In the genomic region with DNA sequence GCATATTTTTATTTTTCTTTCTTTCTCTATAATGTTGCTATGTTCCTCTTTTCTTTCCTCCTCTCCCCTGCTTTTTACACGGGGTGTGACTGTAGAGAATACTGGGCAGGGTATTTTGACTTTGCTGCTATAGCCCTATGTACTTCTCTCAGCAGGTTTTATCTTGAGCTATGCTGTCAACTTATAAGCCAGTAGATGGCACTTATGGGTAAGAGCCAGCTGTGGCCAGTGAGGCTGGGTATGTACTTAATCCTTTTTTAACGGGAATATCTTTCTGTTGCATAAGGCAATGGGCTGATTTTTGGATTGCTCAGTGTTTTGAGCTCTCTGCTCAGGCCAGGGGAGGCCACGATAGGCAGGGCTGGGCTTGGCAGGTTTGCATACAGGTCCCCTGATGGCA, we compare ENCODE assay signal across 2 cellular contexts.
TF ChIP-seq lines count a peak whose summit lies in the region.

No MANE protein-coding gene starts in this region.

TF ChIP-seq in HCT116, 20 proteins besides CTCF, POLR2A, EP300 and RAD21:
- TF ChIP-seq, protein P1, sequence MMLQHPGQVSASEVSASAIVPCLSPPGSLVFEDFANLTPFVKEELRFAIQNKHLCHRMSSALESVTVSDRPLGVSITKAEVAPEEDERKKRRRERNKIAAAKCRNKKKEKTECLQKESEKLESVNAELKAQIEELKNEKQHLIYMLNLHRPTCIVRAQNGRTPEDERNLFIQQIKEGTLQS (IDR thresholded peaks at IDR 0.05), result no peak
- TF ChIP-seq CEBPB (IDR thresholded peaks at IDR 0.05; ENCODE audit: low read depth), result no peak
- TF ChIP-seq, protein P2, sequence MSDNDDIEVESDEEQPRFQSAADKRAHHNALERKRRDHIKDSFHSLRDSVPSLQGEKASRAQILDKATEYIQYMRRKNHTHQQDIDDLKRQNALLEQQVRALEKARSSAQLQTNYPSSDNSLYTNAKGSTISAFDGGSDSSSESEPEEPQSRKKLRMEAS (IDR thresholded peaks at IDR 0.05), result no peak
- TF ChIP-seq EZH2 (IDR thresholded peaks at IDR 0.05), result no peak
- TF ChIP-seq EGR1 (IDR thresholded peaks at IDR 0.05; ENCODE audit: low read depth), result no peak
- TF ChIP-seq, protein P3, sequence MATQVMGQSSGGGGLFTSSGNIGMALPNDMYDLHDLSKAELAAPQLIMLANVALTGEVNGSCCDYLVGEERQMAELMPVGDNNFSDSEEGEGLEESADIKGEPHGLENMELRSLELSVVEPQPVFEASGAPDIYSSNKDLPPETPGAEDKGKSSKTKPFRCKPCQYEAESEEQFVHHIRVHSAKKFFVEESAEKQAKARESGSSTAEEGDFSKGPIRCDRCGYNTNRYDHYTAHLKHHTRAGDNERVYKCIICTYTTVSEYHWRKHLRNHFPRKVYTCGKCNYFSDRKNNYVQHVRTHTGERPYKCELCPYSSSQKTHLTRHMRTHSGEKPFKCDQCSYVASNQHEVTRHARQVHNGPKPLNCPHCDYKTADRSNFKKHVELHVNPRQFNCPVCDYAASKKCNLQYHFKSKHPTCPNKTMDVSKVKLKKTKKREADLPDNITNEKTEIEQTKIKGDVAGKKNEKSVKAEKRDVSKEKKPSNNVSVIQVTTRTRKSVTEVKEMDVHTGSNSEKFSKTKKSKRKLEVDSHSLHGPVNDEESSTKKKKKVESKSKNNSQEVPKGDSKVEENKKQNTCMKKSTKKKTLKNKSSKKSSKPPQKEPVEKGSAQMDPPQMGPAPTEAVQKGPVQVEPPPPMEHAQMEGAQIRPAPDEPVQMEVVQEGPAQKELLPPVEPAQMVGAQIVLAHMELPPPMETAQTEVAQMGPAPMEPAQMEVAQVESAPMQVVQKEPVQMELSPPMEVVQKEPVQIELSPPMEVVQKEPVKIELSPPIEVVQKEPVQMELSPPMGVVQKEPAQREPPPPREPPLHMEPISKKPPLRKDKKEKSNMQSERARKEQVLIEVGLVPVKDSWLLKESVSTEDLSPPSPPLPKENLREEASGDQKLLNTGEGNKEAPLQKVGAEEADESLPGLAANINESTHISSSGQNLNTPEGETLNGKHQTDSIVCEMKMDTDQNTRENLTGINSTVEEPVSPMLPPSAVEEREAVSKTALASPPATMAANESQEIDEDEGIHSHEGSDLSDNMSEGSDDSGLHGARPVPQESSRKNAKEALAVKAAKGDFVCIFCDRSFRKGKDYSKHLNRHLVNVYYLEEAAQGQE (IDR thresholded peaks at IDR 0.05; ENCODE audit: low read depth), result no peak
- no peak for TF ChIP-seq SIN3A (IDR thresholded peaks at IDR 0.05; ENCODE audit: low read depth)
- no peak for TF ChIP-seq ZNF274 (IDR thresholded peaks at IDR 0.05; ENCODE audit: low read depth, low read length)
- TF ChIP-seq FOSL1 (IDR thresholded peaks at IDR 0.05; ENCODE audit: low read depth), result no peak
- TF ChIP-seq TCF7L2 (IDR thresholded peaks at IDR 0.05; ENCODE audit: borderline replicate concordance, extremely low read depth, insufficient read depth, insufficient read length), result no peak
- no peak for TF ChIP-seq YY1 (IDR thresholded peaks at IDR 0.05; ENCODE audit: extremely low read depth, insufficient replicate concordance, low read depth, low read length)
- TF ChIP-seq ELF1 (IDR thresholded peaks at IDR 0.05; ENCODE audit: borderline replicate concordance, low read depth), result no peak
- no peak for TF ChIP-seq ZFX (IDR thresholded peaks at IDR 0.05)
- TF ChIP-seq SP1 (IDR thresholded peaks at IDR 0.05; ENCODE audit: low read depth), result no peak
- TF ChIP-seq, protein P4, sequence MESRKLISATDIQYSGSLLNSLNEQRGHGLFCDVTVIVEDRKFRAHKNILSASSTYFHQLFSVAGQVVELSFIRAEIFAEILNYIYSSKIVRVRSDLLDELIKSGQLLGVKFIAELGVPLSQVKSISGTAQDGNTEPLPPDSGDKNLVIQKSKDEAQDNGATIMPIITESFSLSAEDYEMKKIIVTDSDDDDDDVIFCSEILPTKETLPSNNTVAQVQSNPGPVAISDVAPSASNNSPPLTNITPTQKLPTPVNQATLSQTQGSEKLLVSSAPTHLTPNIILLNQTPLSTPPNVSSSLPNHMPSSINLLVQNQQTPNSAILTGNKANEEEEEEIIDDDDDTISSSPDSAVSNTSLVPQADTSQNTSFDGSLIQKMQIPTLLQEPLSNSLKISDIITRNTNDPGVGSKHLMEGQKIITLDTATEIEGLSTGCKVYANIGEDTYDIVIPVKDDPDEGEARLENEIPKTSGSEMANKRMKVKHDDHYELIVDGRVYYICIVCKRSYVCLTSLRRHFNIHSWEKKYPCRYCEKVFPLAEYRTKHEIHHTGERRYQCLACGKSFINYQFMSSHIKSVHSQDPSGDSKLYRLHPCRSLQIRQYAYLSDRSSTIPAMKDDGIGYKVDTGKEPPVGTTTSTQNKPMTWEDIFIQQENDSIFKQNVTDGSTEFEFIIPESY (IDR thresholded peaks at IDR 0.05; ENCODE audit: extremely low read depth, insufficient replicate concordance, low read length), result no peak
- TF ChIP-seq POLR2AphosphoS5 (IDR thresholded peaks at IDR 0.05; ENCODE audit: low read depth, low read length), result no peak
- no peak for TF ChIP-seq JUND (IDR thresholded peaks at IDR 0.05)
- TF ChIP-seq CBX3 (IDR thresholded peaks at IDR 0.05; ENCODE audit: low read depth), result no peak
- TF ChIP-seq SRF (IDR thresholded peaks at IDR 0.05; ENCODE audit: low read depth), result no peak

TF ChIP-seq in HepG2, 621 proteins besides CTCF, POLR2A, EP300 and RAD21:
- TF ChIP-seq ASH2L (IDR thresholded peaks at IDR 0.05; ENCODE audit: insufficient read length, low read depth, low read length), result no peak
